Comparison of ENCODE assay signal across 23 cellular contexts in the genomic region with DNA sequence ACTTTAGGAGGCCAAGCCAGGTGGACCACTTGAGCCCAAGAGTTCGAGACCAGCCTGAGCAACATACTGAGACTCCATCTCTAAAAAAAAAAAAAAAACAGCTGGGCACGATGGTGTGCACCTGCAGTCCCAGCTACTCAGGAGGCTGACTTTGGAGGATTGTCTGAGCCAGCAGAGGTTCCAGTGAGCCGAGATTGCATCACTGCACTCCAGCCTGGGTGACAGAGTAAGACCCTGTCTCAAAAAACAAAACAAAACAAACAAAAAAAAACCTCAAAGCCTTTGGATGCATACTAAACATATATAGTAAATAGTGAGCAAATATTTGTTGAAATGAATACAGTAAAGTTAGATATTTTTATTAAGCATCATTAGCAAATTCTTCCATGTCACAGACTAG.
"Had no signal": no experiment of that assay in that cellular context is flagged by ENCODE, and none has a peak within 500 bp of the region (broad histone marks: within the 10 kb centered on the region; RNA-seq: fewer than 3 reads in every experiment).

No MANE protein-coding gene starts in this region.

- H3K27me3 ChIP-seq: pancreas had no signal

- DNase-seq: activated CD4-positive, alpha-beta memory T cell treated with anti-CD3 and anti-CD28 coated beads for 36 hours; activated CD4-positive, alpha-beta T cell treated with anti-CD3 and anti-CD28 coated beads, Interleukin-2, amount 10 ng/mL, durations not matched to agents 24 days and 14 days; activated naive CD4-positive, alpha-beta T cell; activated T-cell treated with anti-CD3 and anti-CD28 coated beads for 4 hours; activated T-cell treated with anti-CD3 and anti-CD28 coated beads, Interleukin-2, amount 50 U/mL, for 72 hours; anterior cingulate cortex; cortex of kidney; foreskin fibroblast; head of caudate nucleus; hypothalamus; immature natural killer cell; kidney; left colon; midbrain; naive thymus-derived CD4-positive, alpha-beta T cell; pancreas; psoas muscle; stimulated activated CD4-positive, alpha-beta T cell treated with anti-CD3 and anti-CD28 coated beads, Interleukin-2, amount 100 ng/mL, for 48 hours; stimulated activated naive CD8-positive, alpha-beta T cell treated with anti-CD3 and anti-CD28 coated beads, Interleukin-15, Interleukin-2, amounts not matched to agents 100 U/mL and 50 U/mL, for 24 hours had no signal

- ATAC-seq: activated CD4-positive, CD25-positive, alpha-beta regulatory T cell treated with anti-CD3 and anti-CD28 coated beads, Interleukin-2, amount 50 U/mL, for 24 hours; activated T-cell treated with anti-CD3 and anti-CD28 coated beads, Interleukin-2, amount 50 U/mL, for 72 hours; naive thymus-derived CD4-positive, alpha-beta T cell; psoas muscle; stimulated activated naive CD8-positive, alpha-beta T cell treated with anti-CD3 and anti-CD28 coated beads, Interleukin-15, Interleukin-2, amounts not matched to agents 100 U/mL and 50 U/mL, for 24 hours had no signal

- H3K9me3 ChIP-seq: pancreas, psoas muscle had no signal

- H3K36me3 ChIP-seq: pancreas had no signal

- H3K4me3 ChIP-seq: pancreas, psoas muscle had no signal

- H3K36me3 Mint-ChIP-seq: activated CD4-positive, alpha-beta memory T cell treated with anti-CD3 and anti-CD28 coated beads for 36 hours; brain had no signal

- H3K4me3 Mint-ChIP-seq: activated CD4-positive, alpha-beta memory T cell treated with anti-CD3 and anti-CD28 coated beads for 36 hours; activated CD4-positive, alpha-beta T cell treated with anti-CD3 and anti-CD28 coated beads, Interleukin-2, amount 10 ng/mL, durations not matched to agents 24 days and 14 days; activated naive CD8-positive, alpha-beta T cell; activated T-cell treated with anti-CD3 and anti-CD28 coated beads, Interleukin-2, amount 50 U/mL, for 72 hours; immature natural killer cell; naive thymus-derived CD4-positive, alpha-beta T cell had no signal

- H3K27ac Mint-ChIP-seq: activated CD4-positive, alpha-beta memory T cell treated with anti-CD3 and anti-CD28 coated beads for 36 hours; activated CD4-positive, alpha-beta T cell treated with anti-CD3 and anti-CD28 coated beads, Interleukin-2, amount 10 ng/mL, durations not matched to agents 24 days and 14 days; activated T-cell treated with anti-CD3 and anti-CD28 coated beads, Interleukin-2, amount 50 U/mL, for 72 hours had no signal

- H3K27me3 Mint-ChIP-seq: activated CD4-positive, alpha-beta memory T cell treated with anti-CD3 and anti-CD28 coated beads for 36 hours; activated CD4-positive, alpha-beta T cell treated with anti-CD3 and anti-CD28 coated beads, Interleukin-2, amount 10 ng/mL, durations not matched to agents 24 days and 14 days; activated naive CD8-positive, alpha-beta T cell; naive thymus-derived CD4-positive, alpha-beta T cell had no signal

- H3K27ac ChIP-seq: psoas muscle, VCaP had no signal

- H3K9me3 Mint-ChIP-seq: activated CD4-positive, alpha-beta memory T cell treated with anti-CD3 and anti-CD28 coated beads for 36 hours; activated CD4-positive, alpha-beta T cell treated with anti-CD3 and anti-CD28 coated beads, Interleukin-2, amount 10 ng/mL, durations not matched to agents 24 days and 14 days; activated T-cell treated with anti-CD3 and anti-CD28 coated beads, Interleukin-2, amount 50 U/mL, for 72 hours; brain; immature natural killer cell; naive thymus-derived CD4-positive, alpha-beta T cell had no signal
